1 cellular context compared by ENCODE assay signal in genomic region chr17:38746893-38747384, GRCh38.
TF ChIP-seq lines count a peak whose summit lies in the region.

No MANE protein-coding gene starts in this region.

TF ChIP-seq in HepG2, 621 proteins besides CTCF, POLR2A, EP300 and RAD21 (continued from another document and continues in another):
- TF ChIP-seq FOXO4 (CRISPR knock-in tag; conservative IDR thresholded peaks at IDR 0.05) (0 out of 2 replicates have a peak, but pooled peaks have one; percentile 82), ZNF318 (CRISPR knock-in tag; IDR thresholded peaks at IDR 0.05) (no peak), ZNF543 (CRISPR knock-in tag; IDR thresholded peaks at IDR 0.05) (no peak; the same call in 1 of the 2 replicates), ZFYVE20 (CRISPR knock-in tag; IDR thresholded peaks at IDR 0.05; ENCODE audit: borderline replicate concordance, low read depth) (no peak), SP4 (CRISPR knock-in tag; IDR thresholded peaks at IDR 0.05) (no peak), TBP (CRISPR knock-in tag; IDR thresholded peaks at IDR 0.05) (no peak), PCBP2 (optimal IDR thresholded peaks at IDR 0.05; ENCODE audit: low read depth, low read length, poor library complexity, severe bottlenecking) (peak; percentile 15), TRIM24 (CRISPR knock-in tag; IDR thresholded peaks at IDR 0.05) (no peak), FOSL1 (CRISPR knock-in tag; IDR thresholded peaks at IDR 0.05; ENCODE audit: borderline replicate concordance) (0 out of 2 replicates have a peak, but pooled peaks have one; percentile 15), ZNF18 (CRISPR knock-in tag; IDR thresholded peaks at IDR 0.05; ENCODE audit: insufficient replicate concordance) (no peak), KDM5A (IDR thresholded peaks at IDR 0.05; ENCODE audit: borderline replicate concordance, low read length) (no peak; the same call in none of the 2 replicates), SOX6 (IDR thresholded peaks at IDR 0.05) (no peak), SOX6 (CRISPR knock-in tag; IDR thresholded peaks at IDR 0.05) (no peak), ZNF558 (CRISPR knock-in tag; IDR thresholded peaks at IDR 0.05; ENCODE audit: borderline replicate concordance) (no peak), ZNF724P (CRISPR knock-in tag; IDR thresholded peaks at IDR 0.05; ENCODE audit: borderline replicate concordance) (no peak), SPEN (CRISPR knock-in tag; IDR thresholded peaks at IDR 0.05; ENCODE audit: low read depth) (no peak), ZNF570 (CRISPR knock-in tag; IDR thresholded peaks at IDR 0.05; ENCODE audit: borderline replicate concordance) (no peak), ZNF792 (CRISPR knock-in tag; IDR thresholded peaks at IDR 0.05) (no peak), NCOA2 (CRISPR knock-in tag; IDR thresholded peaks at IDR 0.05) (no peak), ZNF430 (CRISPR knock-in tag; IDR thresholded peaks at IDR 0.05) (no peak), KDM3A (CRISPR knock-in tag; IDR thresholded peaks at IDR 0.05; ENCODE audit: low read depth) (0 out of 2 replicates have a peak, but pooled peaks have one; percentile 2), PHF8 (CRISPR knock-in tag; IDR thresholded peaks at IDR 0.05) (0 out of 2 replicates have a peak, but pooled peaks have one; percentile 7), ZNF614 (CRISPR knock-in tag; IDR thresholded peaks at IDR 0.05; ENCODE audit: borderline replicate concordance) (no peak), ZNF460 (CRISPR knock-in tag; IDR thresholded peaks at IDR 0.05; ENCODE audit: borderline replicate concordance) (no peak), MATR3 (CRISPR knock-in tag; IDR thresholded peaks at IDR 0.05) (no peak), ZSCAN22 (CRISPR knock-in tag; IDR thresholded peaks at IDR 0.05) (no peak), NR3C1 (CRISPR knock-in tag; IDR thresholded peaks at IDR 0.05) (no peak), ATRX (CRISPR knock-in tag; IDR thresholded peaks at IDR 0.05; ENCODE audit: borderline replicate concordance) (no peak), NAIF1 (CRISPR knock-in tag; IDR thresholded peaks at IDR 0.05; ENCODE audit: borderline replicate concordance) (no peak; the same call in 1 of the 2 replicates), FOXC1 (CRISPR knock-in tag; IDR thresholded peaks at IDR 0.05; ENCODE audit: borderline replicate concordance) (no peak), ZSCAN31 (CRISPR knock-in tag; IDR thresholded peaks at IDR 0.05; ENCODE audit: low read depth) (no peak), ATF5 (CRISPR knock-in tag; IDR thresholded peaks at IDR 0.05; ENCODE audit: low read depth) (no peak), NR2F6 (IDR thresholded peaks at IDR 0.05) (no peak), NR2F6 (CRISPR knock-in tag; IDR thresholded peaks at IDR 0.05) (no peak), ZNF549 (CRISPR knock-in tag; IDR thresholded peaks at IDR 0.05) (no peak), ZSCAN30 (CRISPR knock-in tag; IDR thresholded peaks at IDR 0.05) (no peak), AHR (CRISPR knock-in tag; IDR thresholded peaks at IDR 0.05) (no peak), ZNF292 (CRISPR knock-in tag; IDR thresholded peaks at IDR 0.05; ENCODE audit: borderline replicate concordance, low read depth) (no peak), SRY (CRISPR knock-in tag; IDR thresholded peaks at IDR 0.05) (0 out of 2 replicates have a peak, but pooled peaks have one; percentile 8), ZNF546 (CRISPR knock-in tag; conservative IDR thresholded peaks at IDR 0.05) (no peak), ZNF572 (CRISPR knock-in tag; IDR thresholded peaks at IDR 0.05) (0 out of 2 replicates have a peak, but pooled peaks have one; percentile 3), BRF2 (CRISPR knock-in tag; IDR thresholded peaks at IDR 0.05) (no peak), CHD4 (IDR thresholded peaks at IDR 0.05; ENCODE audit: borderline replicate concordance, low read length) (0 out of 2 replicates have a peak, but pooled peaks have one; percentile 20), XRCC5 (optimal IDR thresholded peaks at IDR 0.05; ENCODE audit: low read length) (peak; percentile 7), ZNF234 (CRISPR knock-in tag; conservative IDR thresholded peaks at IDR 0.05) (no peak), KDM4B (CRISPR knock-in tag; IDR thresholded peaks at IDR 0.05) (0 out of 2 replicates have a peak, but pooled peaks have one; percentile 1)
- TF ChIP-seq, protein P1, sequence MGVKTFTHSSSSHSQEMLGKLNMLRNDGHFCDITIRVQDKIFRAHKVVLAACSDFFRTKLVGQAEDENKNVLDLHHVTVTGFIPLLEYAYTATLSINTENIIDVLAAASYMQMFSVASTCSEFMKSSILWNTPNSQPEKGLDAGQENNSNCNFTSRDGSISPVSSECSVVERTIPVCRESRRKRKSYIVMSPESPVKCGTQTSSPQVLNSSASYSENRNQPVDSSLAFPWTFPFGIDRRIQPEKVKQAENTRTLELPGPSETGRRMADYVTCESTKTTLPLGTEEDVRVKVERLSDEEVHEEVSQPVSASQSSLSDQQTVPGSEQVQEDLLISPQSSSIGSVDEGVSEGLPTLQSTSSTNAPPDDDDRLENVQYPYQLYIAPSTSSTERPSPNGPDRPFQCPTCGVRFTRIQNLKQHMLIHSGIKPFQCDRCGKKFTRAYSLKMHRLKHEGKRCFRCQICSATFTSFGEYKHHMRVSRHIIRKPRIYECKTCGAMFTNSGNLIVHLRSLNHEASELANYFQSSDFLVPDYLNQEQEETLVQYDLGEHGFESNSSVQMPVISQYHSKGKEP (CRISPR knock-in tag; IDR thresholded peaks at IDR 0.05) = no peak
- TF ChIP-seq, protein P2, sequence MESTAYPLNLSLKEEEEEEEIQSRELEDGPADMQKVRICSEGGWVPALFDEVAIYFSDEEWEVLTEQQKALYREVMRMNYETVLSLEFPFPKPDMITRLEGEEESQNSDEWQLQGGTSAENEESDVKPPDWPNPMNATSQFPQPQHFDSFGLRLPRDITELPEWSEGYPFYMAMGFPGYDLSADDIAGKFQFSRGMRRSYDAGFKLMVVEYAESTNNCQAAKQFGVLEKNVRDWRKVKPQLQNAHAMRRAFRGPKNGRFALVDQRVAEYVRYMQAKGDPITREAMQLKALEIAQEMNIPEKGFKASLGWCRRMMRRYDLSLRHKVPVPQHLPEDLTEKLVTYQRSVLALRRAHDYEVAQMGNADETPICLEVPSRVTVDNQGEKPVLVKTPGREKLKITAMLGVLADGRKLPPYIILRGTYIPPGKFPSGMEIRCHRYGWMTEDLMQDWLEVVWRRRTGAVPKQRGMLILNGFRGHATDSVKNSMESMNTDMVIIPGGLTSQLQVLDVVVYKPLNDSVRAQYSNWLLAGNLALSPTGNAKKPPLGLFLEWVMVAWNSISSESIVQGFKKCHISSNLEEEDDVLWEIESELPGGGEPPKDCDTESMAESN (CRISPR knock-in tag; conservative IDR thresholded peaks at IDR 0.05) = no peak
- TF ChIP-seq, protein P3, sequence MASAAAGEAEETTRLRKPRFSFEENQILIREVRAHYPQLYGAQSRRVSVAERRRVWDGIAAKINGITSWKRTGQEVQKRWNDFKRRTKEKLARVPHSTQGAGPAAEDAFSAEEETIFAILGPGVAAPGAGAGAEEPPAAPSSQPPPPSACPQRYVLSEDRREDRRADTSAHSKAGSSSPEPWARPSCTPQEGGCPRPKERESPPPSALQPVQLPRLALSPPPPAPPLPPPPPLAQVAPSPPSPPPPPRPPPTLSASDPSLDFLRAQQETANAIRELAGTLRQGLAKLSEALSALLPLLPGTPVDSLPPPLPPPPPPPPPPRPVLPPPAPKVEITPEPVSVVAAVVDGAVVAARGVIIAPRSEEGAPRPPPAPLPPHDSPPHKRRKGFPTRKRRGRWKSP (CRISPR knock-in tag; IDR thresholded peaks at IDR 0.05) = 0 out of 2 replicates have a peak, but pooled peaks have one; percentile 35
- TF ChIP-seq, protein P4, sequence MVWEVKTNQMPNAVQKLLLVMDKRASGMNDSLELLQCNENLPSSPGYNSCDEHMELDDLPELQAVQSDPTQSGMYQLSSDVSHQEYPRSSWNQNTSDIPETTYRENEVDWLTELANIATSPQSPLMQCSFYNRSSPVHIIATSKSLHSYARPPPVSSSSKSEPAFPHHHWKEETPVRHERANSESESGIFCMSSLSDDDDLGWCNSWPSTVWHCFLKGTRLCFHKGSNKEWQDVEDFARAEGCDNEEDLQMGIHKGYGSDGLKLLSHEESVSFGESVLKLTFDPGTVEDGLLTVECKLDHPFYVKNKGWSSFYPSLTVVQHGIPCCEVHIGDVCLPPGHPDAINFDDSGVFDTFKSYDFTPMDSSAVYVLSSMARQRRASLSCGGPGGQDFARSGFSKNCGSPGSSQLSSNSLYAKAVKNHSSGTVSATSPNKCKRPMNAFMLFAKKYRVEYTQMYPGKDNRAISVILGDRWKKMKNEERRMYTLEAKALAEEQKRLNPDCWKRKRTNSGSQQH (CRISPR knock-in tag; IDR thresholded peaks at IDR 0.05; ENCODE audit: low read depth) = no peak
